In genomic region chr9:89795555-89796195, GRCh38 we compare ENCODE assay signal across 1 cellular context.
TF ChIP-seq lines count a peak whose summit lies in the region.

No MANE protein-coding gene starts in this region.

TF ChIP-seq in GM12878, 131 proteins besides CTCF, POLR2A, EP300 and RAD21 (continued from another document):
- TF ChIP-seq HDAC6 (IDR thresholded peaks at IDR 0.05; ENCODE audit: unreplicated experiment) (no peak), SREBF1 (IDR thresholded peaks at IDR 0.05; ENCODE audit: low read length) (no peak), PAX8 (IDR thresholded peaks at IDR 0.05) (no peak), ETV6 (conservative IDR thresholded peaks at IDR 0.05 in 1 of 2, IDR thresholded peaks at IDR 0.05 in 1 of 2; ENCODE audit: borderline replicate concordance in 1 of 2, low read depth in 1 of 2) (no peak), ZBTB4 (CRISPR knock-in tag; IDR thresholded peaks at IDR 0.05) (no peak), CREM (IDR thresholded peaks at IDR 0.05; ENCODE audit: low read depth) (no peak), EED (IDR thresholded peaks at IDR 0.05; ENCODE audit: low read depth) (no peak), IKZF2 (IDR thresholded peaks at IDR 0.05) (peak in 1 of 2 experiments; percentile 40; a peak in 1 of 4 replicates), DPF2 (IDR thresholded peaks at IDR 0.05) (0 out of 2 replicates have a peak, but pooled peaks have one; percentile 22), MTA2 (IDR thresholded peaks at IDR 0.05; ENCODE audit: low read depth) (peak; percentile 39; the same call in 1 of the 2 replicates), NR2F1 (conservative IDR thresholded peaks at IDR 0.05) (peak; percentile 30; the same call in 1 of the 2 replicates), KAT2A (conservative IDR thresholded peaks at IDR 0.05; ENCODE audit: control insufficient read depth, low read depth, low read length) (no peak), IKZF1 (conservative IDR thresholded peaks at IDR 0.05) (peak; percentile 53)
